In genomic region chr15:63246691-63247464, GRCh38 we compare ENCODE assay signal across 11 cellular contexts. TPM values are rescaled to one million over a fixed set of nuclear protein-coding genes. Genes with fewer than 3 reads are reported as not detected.
A peak's percentile ranks its signal among the peaks of the same experiment; 100 is the strongest.
DNase-seq lines count a peak whose midpoint lies in the region; ATAC-seq and FAIRE-seq lines count a peak whose summit lies in the region.
"Had no signal": no experiment of that assay in that cellular context is flagged by ENCODE, and none has a peak within 500 bp of the region (broad histone marks: within the 10 kb centered on the region; RNA-seq: fewer than 3 reads in every experiment).

No MANE protein-coding gene starts in this region.

- H3K36me3 Mint-ChIP-seq in naive thymus-derived CD4-positive, alpha-beta T cell = peaks cover 10 to 60% (median 38%) of the 10 kb centered on the region in 5 donors

- FAIRE-seq in HTR-8/SVneo (lab: Jason Lieb, UNC) = no peak
- FAIRE-seq: colon had no signal

- intact Hi-C loops in naive thymus-derived CD4-positive, alpha-beta T cell (cut with micrococcal nuclease) = loop anchor here in 1 of 2 donors (5.0 kb wide), 1 partner anchor 35 kb away; no protein-coding TSS in a partner anchor

- H3K27me3 Mint-ChIP-seq in naive thymus-derived CD4-positive, alpha-beta T cell = no peaks in the 10 kb centered on the region

- no peak overlapping the region for H3K27ac ChIP-seq in naive thymus-derived CD4-positive, alpha-beta T cell (ENCODE audit: low read depth, low read length)
- H3K27ac ChIP-seq: VCaP had no signal

- peaks cover 18 to 75% (median 54%) of the 10 kb centered on the region in 7 donors for H3K4me1 Mint-ChIP-seq in naive thymus-derived CD4-positive, alpha-beta T cell

- DNase-seq in AG20443 (ENCODE audit: low spot score) = peak; percentile 47
- DNase-seq in NCI-H82 (lab: John Stamatoyannopoulos, UW) = peak; percentile 85
- peak; percentile 73 for DNase-seq in dedifferentiated amniotic fluid mesenchymal stem cell (ENCODE audit: extremely low spot score)
- no peak for DNase-seq in naive thymus-derived CD4-positive, alpha-beta T cell
- no peak for DNase-seq in HTR-8/SVneo (ENCODE audit: insufficient read length, low spot score)
- no peak for DNase-seq in epidermal melanocyte (ENCODE audit: insufficient read length, low spot score)
- DNase-seq in NCI-H1105 (lab: John Stamatoyannopoulos, UW) = no peak
- DNase-seq: DMS79 had no signal

- CTCF ChIA-PET in naive thymus-derived CD4-positive, alpha-beta T cell (lab: Charles Lee) = interaction anchor here (0.6 to 1.2 kb wide), 3 partner anchors 16 to 201 kb away, joined by 3 read pairs; no protein-coding TSS in a partner anchor

- no peaks in the 10 kb centered on the region for H3K9me3 ChIP-seq in naive thymus-derived CD4-positive, alpha-beta T cell (ENCODE audit: control insufficient read depth in 2 of 3, low read length in 3 of 3)

- POLR2A ChIA-PET in naive thymus-derived CD4-positive, alpha-beta T cell (lab: Charles Lee) = interaction anchor here (0.6 to 2.1 kb wide), 6 partner anchors 14 to 714 kb away, joined by 3 to 5 read pairs (median 4); no protein-coding TSS in a partner anchor

- H3K9me3 Mint-ChIP-seq in naive thymus-derived CD4-positive, alpha-beta T cell = peaks cover 0 to 3% (median 0%) of the 10 kb centered on the region in 11 donors

- peaks cover 11 to 41% (median 13%) of the 10 kb centered on the region in 3 experiments for H3K36me3 ChIP-seq in naive thymus-derived CD4-positive, alpha-beta T cell (ENCODE audit: control insufficient read depth in 2 of 3, insufficient read depth in 3 of 3, low read length in 3 of 3)

- no peak overlapping the region for H3K4me3 ChIP-seq in naive thymus-derived CD4-positive, alpha-beta T cell (ENCODE audit: low read length)

- peaks cover 8 to 10% of the 10 kb centered on the region in 2 donors for H3K4me1 ChIP-seq in naive thymus-derived CD4-positive, alpha-beta T cell (ENCODE audit: control insufficient read depth in 2 of 2, insufficient read depth in 2 of 2, low read length in 2 of 2)

- H3K4me3 Mint-ChIP-seq in naive thymus-derived CD4-positive, alpha-beta T cell = peak overlapping the region in 1 of 10 donors; percentile 44

- peak; percentile 79 for ATAC-seq in naive thymus-derived CD4-positive, alpha-beta T cell
- no peak for ATAC-seq in GM18858 (IDR thresholded peaks at IDR 0.05; ENCODE audit: unreplicated experiment)

- H3K27ac Mint-ChIP-seq in naive thymus-derived CD4-positive, alpha-beta T cell = peak overlapping the region in 4 of 9 donors; percentile 39 to 72 (median 58)

- no peaks in the 10 kb centered on the region for H3K27me3 ChIP-seq in naive thymus-derived CD4-positive, alpha-beta T cell (ENCODE audit: control insufficient read depth in 2 of 2, insufficient read depth in 2 of 2, low read length in 2 of 2)

RNA-seq across cellular contexts. Expression of gene APH1B, which starts 30.5 kb away (rescaled TPM):
- total RNA-seq in naive thymus-derived CD4-positive, alpha-beta T cell = 10 to 100 TPM in 4 of 5 experiments, 1 to 10 TPM in 1; 9.9 to 29.9 (median 17.6) TPM
- 10 to 100 TPM; 10.9 to 11.4 TPM for polyA plus RNA-seq in naive thymus-derived CD4-positive, alpha-beta T cell

RNA-seq across cellular contexts. Expression of gene RAB8B, which starts 57.5 kb away (rescaled TPM):
- total RNA-seq in naive thymus-derived CD4-positive, alpha-beta T cell = 100 to 1,000 TPM in 1 of 5 experiments, 10 to 100 TPM in 4; 37.2 to 100 (median 71.3) TPM
- 10 to 100 TPM; 30.4 to 32.0 TPM for polyA plus RNA-seq in naive thymus-derived CD4-positive, alpha-beta T cell

Comparison
In these comparisons a context has a peak if more than half of its experiments do, and no peak if none do; other contexts are left out.
1. DNase-seq: peak in AG20443 (single experiment), NCI-H82 (single experiment) and dedifferentiated amniotic fluid mesenchymal stem cell (single experiment); none in naive thymus-derived CD4-positive, alpha-beta T cell (0 of 9), HTR-8/SVneo (single experiment), epidermal melanocyte (single experiment) and NCI-H1105 (single experiment).